Comparison of ENCODE assay signal across 8 cellular contexts in genomic region chr19:47779524-47780214, GRCh38. TPM values are rescaled to one million over a fixed set of nuclear protein-coding genes. Genes with fewer than 3 reads are reported as not detected.
DNase-seq lines count a peak whose midpoint lies in the region; ATAC-seq, FAIRE-seq and TF ChIP-seq lines count a peak whose summit lies in the region.

No MANE protein-coding gene starts in this region.

- H3K27ac ChIP-seq in HUES64 (ENCODE audit: low read depth, low read length) (no peak overlapping the region), K562 (ENCODE audit: extremely low read depth, low read depth, low read length) (no peak overlapping the region; the same call in 1 of the 3 replicates), kidney (ENCODE audit: low read depth in 2 of 2, low read length in 2 of 2) (peak overlapping the region; percentile 92 to 98), subcutaneous abdominal adipose tissue (ENCODE audit: low read depth, low read length) (peak overlapping the region; percentile 95)

- H3K4me1 ChIP-seq in HUES64 (ENCODE audit: insufficient read depth, low read length), result peaks cover 4% of the 10 kb centered on the region; the same call in 1 of the 2 replicates
- peaks cover 11 to 29% of the 10 kb centered on the region in 2 experiments; a peak in 3 of 5 replicates for H3K4me1 ChIP-seq in K562 (replicated peaks in 1 of 2; ENCODE audit: control insufficient read depth in 2 of 2, insufficient read depth in 2 of 2, low read length in 2 of 2)
- peaks cover 0 to 20% of the 10 kb centered on the region in 2 donors for H3K4me1 ChIP-seq in kidney (ENCODE audit: control insufficient read depth in 1 of 2, insufficient read depth in 1 of 2, low read depth in 1 of 2, low read length in 2 of 2)
- H3K4me1 ChIP-seq in subcutaneous abdominal adipose tissue (ENCODE audit: control insufficient read depth in 5 of 5, insufficient read depth in 5 of 5, low read length in 5 of 5), result peaks cover 9 to 55% (median 38%) of the 10 kb centered on the region in 5 donors

- peak in 2 of 4 experiments; percentile 17 to 32 for DNase-seq in K562 (ENCODE audit: extremely low read depth in 1 of 4, low spot score in 3 of 4)
- DNase-seq in kidney, result no peak
- no peak for DNase-seq in D721Med (ENCODE audit: insufficient read length, low spot score)
- no peak for DNase-seq in frontal cortex (ENCODE audit: low spot score in 2 of 2)

- H3K4me3 ChIP-seq in HUES64 (ENCODE audit: low read length) (peak overlapping the region; percentile 76), K562 (peak overlapping the region; percentile 95), kidney (ENCODE audit: low read length in 2 of 2) (peak overlapping the region; percentile 87 to 89), subcutaneous abdominal adipose tissue (ENCODE audit: low read depth in 1 of 5, low read length in 5 of 5) (peak overlapping the region; percentile 82 to 87 (median 84))

- H3K9ac ChIP-seq in HUES64 (ENCODE audit: low read depth, low read length) (peak overlapping the region; percentile 100), K562 (ENCODE audit: insufficient read depth in 1 of 2, low read depth in 2 of 2, low read length in 2 of 2) (peak overlapping the region; percentile 94 to 100), kidney (ENCODE audit: low read length in 2 of 2) (peak overlapping the region; percentile 86 to 89), subcutaneous abdominal adipose tissue (ENCODE audit: low read length in 5 of 5) (peak overlapping the region; percentile 44 to 90 (median 87))

- CTCF ChIA-PET in K562 (lab: Yijun Ruan, JAX; ENCODE audit: low intra/inter-chr PET ratio), result no interaction called here

- POLR2A ChIA-PET in K562 (lab: Yijun Ruan, JAX), result interaction anchor here (0.9 kb wide), 1 partner anchor 15 kb away, joined by 3 read pairs; no protein-coding TSS in a partner anchor

- H3K9me3 ChIP-seq in HUES64 (ENCODE audit: insufficient read depth, low read depth, low read length) (no peaks in the 10 kb centered on the region), K562 (replicated peaks; ENCODE audit: control insufficient read depth, insufficient read depth, low read depth, low read length) (no peaks in the 10 kb centered on the region), kidney (ENCODE audit: control insufficient read depth in 1 of 2, low read length in 2 of 2) (no peaks in the 10 kb centered on the region), subcutaneous abdominal adipose tissue (ENCODE audit: control insufficient read depth in 5 of 5, low read length in 5 of 5) (no peaks in the 10 kb centered on the region)

- no peaks in the 10 kb centered on the region for H3K27me3 ChIP-seq in HUES64 (ENCODE audit: insufficient read depth, low read length)
- H3K27me3 ChIP-seq in K562 (ENCODE audit: control insufficient read depth in 2 of 2, insufficient read depth in 2 of 2, low read length in 2 of 2), result no peaks in the 10 kb centered on the region
- H3K27me3 ChIP-seq in subcutaneous abdominal adipose tissue (ENCODE audit: control insufficient read depth in 5 of 5, insufficient read depth in 4 of 5, low read length in 5 of 5), result no peaks in the 10 kb centered on the region

- peak; percentile 49 for FAIRE-seq in K562 (lab: Jason Lieb, UNC)
- FAIRE-seq in kidney (lab: Jason Lieb, UNC), result no peak
- no peak for FAIRE-seq in D721Med (lab: Jason Lieb, UNC)
- no peak for FAIRE-seq in frontal cortex (lab: Jason Lieb, UNC)

- in situ Hi-C loops in K562 (cut with MboI), result no loop called here

- intact Hi-C loops in K562 (cut with micrococcal nuclease) (no loop called here), kidney (cut with DNase I) (no loop called here)

- H3K4me2 ChIP-seq in K562 (ENCODE audit: insufficient read depth, low read length), result peak overlapping the region; percentile 84

- no peak for TF ChIP-seq EP300 in K562 (IDR thresholded peaks at IDR 0.05; ENCODE audit: low read length)

- BruUV-seq in K562 (replicated peaks; lab: Mats Ljungman, UMichigan), result no TSS peak

- H3K36me3 ChIP-seq in HUES64 (ENCODE audit: insufficient read depth, low read length), result peaks cover 37% of the 10 kb centered on the region
- peaks cover 35% of the 10 kb centered on the region; the same call in 2 of the 3 replicates for H3K36me3 ChIP-seq in K562 (ENCODE audit: control insufficient read depth, insufficient read depth, low read length)
- peaks cover 9 to 11% of the 10 kb centered on the region in 2 donors for H3K36me3 ChIP-seq in kidney (ENCODE audit: control insufficient read depth in 1 of 2, insufficient read depth in 2 of 2, low read length in 2 of 2)
- peaks cover 0 to 34% (median 26%) of the 10 kb centered on the region in 5 donors for H3K36me3 ChIP-seq in subcutaneous abdominal adipose tissue (ENCODE audit: control insufficient read depth in 5 of 5, insufficient read depth in 5 of 5, low read length in 5 of 5)

- TF ChIP-seq CTCF in K562 (IDR thresholded peaks at IDR 0.05 in 2 of 3, conservative IDR thresholded peaks at IDR 0.05 in 1 of 3; ENCODE audit: insufficient read depth in 2 of 3, low read depth in 1 of 3, low read length in 3 of 3) (no peak), kidney (IDR thresholded peaks at IDR 0.05; ENCODE audit: borderline replicate concordance, extremely low read depth, insufficient read depth) (no peak), D721Med (IDR thresholded peaks at IDR 0.05; ENCODE audit: insufficient read depth, missing control alignments) (no peak)

- H2AFZ ChIP-seq in K562 (ENCODE audit: low read depth, low read length), result peak overlapping the region; percentile 96; the same call in 1 of the 2 replicates

- TF ChIP-seq RAD21 in K562 (CRISPR knock-in tag; conservative IDR thresholded peaks at IDR 0.05 in 1 of 2, IDR thresholded peaks at IDR 0.05 in 1 of 2), result no peak

- H3K79me2 ChIP-seq in K562 (ENCODE audit: control insufficient read depth, insufficient read depth, low read length), result peaks cover 25% of the 10 kb centered on the region

- WGBS in HUES64, result 81% methylated on average over 24 of the region's 24 CpGs
- WGBS in K562 (ENCODE audit: insufficient coverage, low coverage, missing lambda C conversion rate), result 31% methylated on average over 22 of the region's 24 CpGs

- ATAC-seq in K562, result no peak
- ATAC-seq in HG03457 (IDR thresholded peaks at IDR 0.05; ENCODE audit: unreplicated experiment), result no peak
- no peak for ATAC-seq in HG03039 (IDR thresholded peaks at IDR 0.05; ENCODE audit: unreplicated experiment)

- H3K9me1 ChIP-seq in K562 (ENCODE audit: control insufficient read depth, insufficient read depth, low read length), result peaks cover 3% of the 10 kb centered on the region

- no peaks in the 10 kb centered on the region for H4K20me1 ChIP-seq in K562 (replicated peaks; ENCODE audit: control insufficient read depth, insufficient read depth, low read length)

- no peak for TF ChIP-seq POLR2A in K562 (conservative IDR thresholded peaks at IDR 0.05)

RNA-seq across cellular contexts. Expression of gene SELENOW, which starts 1.2 kb away (rescaled TPM):
- 242 TPM for polyA plus RNA-seq in HUES64 (2013, experiment 1 of 2)
- 230 TPM for polyA plus RNA-seq in HUES64 (2013, experiment 2 of 2)
- 41.1 and 91.2 TPM in 2 replicates for total RNA-seq in K562 (2011; cell fraction: chromatin; rRNA removed; ENCODE audit: low replicate concordance)
- total RNA-seq in K562 (2011; cell fraction: nucleolus; rRNA removed), result 75.2 and 79.4 TPM in 2 replicates
- total RNA-seq in K562 (2011; cell fraction: nucleoplasm; rRNA removed), result 97.1 and 146 TPM in 2 replicates
- total RNA-seq in K562 (2014; rRNA removed) (191 and 212 TPM in 2 replicates), K562 (2014; rRNA removed; fragmentation: Illumina TruSeq; extraction: Trizol) (78.3 and 95.2 TPM in 2 replicates), K562 (2015; rRNA removed; fragmentation: Illumina TruSeq; extraction: Trizol) (168 and 181 TPM in 2 replicates), K562 (2021) (91.9 and 103 TPM in 2 replicates), kidney (254 TPM), frontal cortex (296 TPM)
- polyA plus RNA-seq in K562 (2011; rRNA removed) (118 and 125 TPM in 2 replicates), K562 (2014; fragmentation: Illumina TruSeq; extraction: Trizol) (117 and 153 TPM in 2 replicates), K562 (2014; fragmentation: Nextera tagmentation; extraction: Ambion mirVana) (100 to 1,000 TPM; 268 to 279 TPM), K562 (2014; rRNA removed) (156 and 183 TPM in 2 replicates), kidney (ENCODE audit: insufficient read depth, low read depth, low replicate concordance) (530 TPM)
- polyA plus RNA-seq in K562 (2011; cell fraction: cytosol; rRNA removed), result 146 and 188 TPM in 2 replicates
- polyA plus RNA-seq in K562 (2011; cell fraction: nucleus; rRNA removed), result 94.7 and 118 TPM in 2 replicates
- 63.8 and 102 TPM in 2 replicates for polyA plus RNA-seq in K562 (2012)
- 20.4 and 23.9 TPM in 2 replicates for polyA minus RNA-seq in K562 (2011; rRNA and poly(A)+ RNA removed)
- 24.2 and 24.3 TPM in 2 replicates for polyA minus RNA-seq in K562 (2011; cell fraction: cytosol; rRNA and poly(A)+ RNA removed)
- 17.6 and 19.3 TPM in 2 replicates for polyA minus RNA-seq in K562 (2011; cell fraction: nucleus; rRNA and poly(A)+ RNA removed)

RNA-seq across cellular contexts. Expression of gene TPRX1, which starts 24.7 kb away (rescaled TPM):
- polyA plus RNA-seq in HUES64 (2013, experiment 1 of 2), result not detected
- not detected for polyA plus RNA-seq in HUES64 (2013, experiment 2 of 2)
- not detected in 2 replicates for total RNA-seq in K562 (2011; cell fraction: chromatin; rRNA removed; ENCODE audit: low replicate concordance)
- total RNA-seq in K562 (2011; cell fraction: nucleolus; rRNA removed), result not detected in 2 replicates
- not detected in 2 replicates for total RNA-seq in K562 (2011; cell fraction: nucleoplasm; rRNA removed)
- total RNA-seq in K562 (2014; rRNA removed) (not detected in 2 replicates), K562 (2014; rRNA removed; fragmentation: Illumina TruSeq; extraction: Trizol) (not detected in 2 replicates), K562 (2015; rRNA removed; fragmentation: Illumina TruSeq; extraction: Trizol) (not detected in 2 replicates), K562 (2021) (not detected in 2 replicates), kidney (not detected), frontal cortex (not detected)
- polyA plus RNA-seq in K562 (2011; rRNA removed) (not detected in 2 replicates), K562 (2014; fragmentation: Illumina TruSeq; extraction: Trizol) (not detected in 2 replicates), K562 (2014; fragmentation: Nextera tagmentation; extraction: Ambion mirVana) (not detected), K562 (2014; rRNA removed) (not detected in 2 replicates), kidney (ENCODE audit: insufficient read depth, low read depth, low replicate concordance) (not detected)
- polyA plus RNA-seq in K562 (2011; cell fraction: cytosol; rRNA removed), result not detected in 2 replicates
- not detected in 2 replicates for polyA plus RNA-seq in K562 (2011; cell fraction: nucleus; rRNA removed)
- not detected in 2 replicates for polyA plus RNA-seq in K562 (2012)
- not detected in 2 replicates for polyA minus RNA-seq in K562 (2011; rRNA and poly(A)+ RNA removed)
- not detected in 2 replicates for polyA minus RNA-seq in K562 (2011; cell fraction: cytosol; rRNA and poly(A)+ RNA removed)
- not detected in 2 replicates for polyA minus RNA-seq in K562 (2011; cell fraction: nucleus; rRNA and poly(A)+ RNA removed)

RNA-seq across cellular contexts. Expression of gene NOP53, which starts 34.3 kb away (rescaled TPM):
- 205 TPM for polyA plus RNA-seq in HUES64 (2013, experiment 1 of 2)
- 209 TPM for polyA plus RNA-seq in HUES64 (2013, experiment 2 of 2)
- 71.9 and 141 TPM in 2 replicates for total RNA-seq in K562 (2011; cell fraction: chromatin; rRNA removed; ENCODE audit: low replicate concordance)
- total RNA-seq in K562 (2011; cell fraction: nucleolus; rRNA removed), result 125 and 129 TPM in 2 replicates
- total RNA-seq in K562 (2011; cell fraction: nucleoplasm; rRNA removed), result 105 and 135 TPM in 2 replicates
- total RNA-seq in K562 (2014; rRNA removed), result 254 and 304 TPM in 2 replicates
- 97.1 and 111 TPM in 2 replicates for total RNA-seq in K562 (2014; rRNA removed; fragmentation: Illumina TruSeq; extraction: Trizol)
- 139 and 145 TPM in 2 replicates for total RNA-seq in K562 (2015; rRNA removed; fragmentation: Illumina TruSeq; extraction: Trizol)
- total RNA-seq in K562 (2021), result 207 and 231 TPM in 2 replicates
- 146 and 189 TPM in 2 replicates for polyA plus RNA-seq in K562 (2011; rRNA removed)
- 121 and 183 TPM in 2 replicates for polyA plus RNA-seq in K562 (2011; cell fraction: cytosol; rRNA removed)
- 86.3 and 109 TPM in 2 replicates for polyA plus RNA-seq in K562 (2011; cell fraction: nucleus; rRNA removed)
- 423 and 620 TPM in 2 replicates for polyA plus RNA-seq in K562 (2012)
- 113 and 268 TPM in 2 replicates for polyA plus RNA-seq in K562 (2014; fragmentation: Illumina TruSeq; extraction: Trizol)
- 1 to 10 TPM; 6.5 to 7.0 TPM for polyA plus RNA-seq in K562 (2014; fragmentation: Nextera tagmentation; extraction: Ambion mirVana)
- polyA plus RNA-seq in K562 (2014; rRNA removed), result 257 and 274 TPM in 2 replicates
- polyA minus RNA-seq in K562 (2011; rRNA and poly(A)+ RNA removed), result 48.0 and 49.6 TPM in 2 replicates
- 107 and 130 TPM in 2 replicates for polyA minus RNA-seq in K562 (2011; cell fraction: cytosol; rRNA and poly(A)+ RNA removed)
- polyA minus RNA-seq in K562 (2011; cell fraction: nucleus; rRNA and poly(A)+ RNA removed), result 35.7 and 49.4 TPM in 2 replicates
- 305 TPM for total RNA-seq in kidney
- polyA plus RNA-seq in kidney (ENCODE audit: insufficient read depth, low read depth, low replicate concordance), result 258 TPM
- total RNA-seq in frontal cortex, result 88.0 TPM

RNA-seq across cellular contexts. Expression of gene CRX, which starts 42.1 kb away (rescaled TPM):
- polyA plus RNA-seq in HUES64 (2013, experiment 1 of 2), result 0.15 TPM
- polyA plus RNA-seq in HUES64 (2013, experiment 2 of 2), result not detected
- total RNA-seq in K562 (2011; cell fraction: chromatin; rRNA removed; ENCODE audit: low replicate concordance), result not detected in 2 replicates
- not detected in 2 replicates for total RNA-seq in K562 (2011; cell fraction: nucleolus; rRNA removed)
- not detected in 2 replicates for total RNA-seq in K562 (2011; cell fraction: nucleoplasm; rRNA removed)
- total RNA-seq in K562 (2014; rRNA removed) (not detected in 2 replicates), K562 (2014; rRNA removed; fragmentation: Illumina TruSeq; extraction: Trizol) (not detected in 2 replicates), K562 (2015; rRNA removed; fragmentation: Illumina TruSeq; extraction: Trizol) (not detected in 2 replicates), K562 (2021) (not detected in 2 replicates), kidney (not detected), frontal cortex (not detected)
- polyA plus RNA-seq in K562 (2011; rRNA removed) (not detected in 2 replicates), K562 (2014; fragmentation: Illumina TruSeq; extraction: Trizol) (not detected in 2 replicates), K562 (2014; fragmentation: Nextera tagmentation; extraction: Ambion mirVana) (under 1 TPM in 1 of 2 experiments, not detected in 1; 0.01 TPM), K562 (2014; rRNA removed) (not detected in 2 replicates), kidney (ENCODE audit: insufficient read depth, low read depth, low replicate concordance) (not detected)
- not detected in 2 replicates for polyA plus RNA-seq in K562 (2011; cell fraction: cytosol; rRNA removed)
- polyA plus RNA-seq in K562 (2011; cell fraction: nucleus; rRNA removed), result not detected in 2 replicates
- 0.01 and 0.04 TPM in 2 replicates for polyA plus RNA-seq in K562 (2012)
- not detected in 2 replicates for polyA minus RNA-seq in K562 (2011; rRNA and poly(A)+ RNA removed)
- not detected in 2 replicates for polyA minus RNA-seq in K562 (2011; cell fraction: cytosol; rRNA and poly(A)+ RNA removed)
- not detected in 2 replicates for polyA minus RNA-seq in K562 (2011; cell fraction: nucleus; rRNA and poly(A)+ RNA removed)

Comparison
In these comparisons a context has a peak if more than half of its experiments do, and no peak if none do; other contexts are left out.
1. H3K27ac ChIP-seq: peak in kidney (2 of 2) and subcutaneous abdominal adipose tissue (single experiment); none in HUES64 (single experiment) and K562 (single experiment).
2. Peak in every context shown above with its lines, with median percentiles within 50 percentile points of each other: H3K4me3 ChIP-seq and H3K9ac ChIP-seq.